ENCODE assay signal across 9 cellular contexts in the genomic region with DNA sequence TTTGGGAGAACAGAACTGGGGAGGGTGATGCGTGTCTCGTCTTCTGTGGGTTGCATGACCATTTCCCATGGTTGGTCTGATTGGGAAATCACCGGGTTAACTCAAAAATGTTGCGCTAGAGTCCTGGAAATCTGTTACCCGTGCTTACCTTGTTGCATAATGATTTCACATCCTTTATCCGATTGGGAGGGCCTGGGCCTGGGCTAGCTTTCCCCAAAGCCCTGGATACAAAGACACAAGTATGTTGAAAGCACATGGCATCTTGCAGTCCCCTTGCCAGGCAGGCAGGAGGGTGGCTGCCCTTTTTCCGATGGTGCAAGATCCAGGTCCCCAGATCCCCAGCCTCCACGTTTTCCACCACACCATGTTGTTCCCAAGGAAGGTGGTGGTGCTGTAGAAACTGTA. TPM values are rescaled to one million over a fixed set of nuclear protein-coding genes. Genes with fewer than 3 reads are reported as not detected.
A peak's percentile ranks its signal among the peaks of the same experiment; 100 is the strongest.
DNase-seq lines count a peak whose midpoint lies in the region; ATAC-seq and TF ChIP-seq lines count a peak whose summit lies in the region.
"Had no signal": no experiment of that assay in that cellular context is flagged by ENCODE, and none has a peak within 500 bp of the region (broad histone marks: within the 10 kb centered on the region; RNA-seq: fewer than 3 reads in every experiment).

No MANE protein-coding gene starts in this region.

- H3K9me3 Mint-ChIP-seq in activated naive CD8-positive, alpha-beta T cell treated with anti-CD3 and anti-CD28 coated beads, Interleukin-2, amount 10 ng/mL, durations not matched to agents 7 days and 5 days, result peaks cover 4% of the 10 kb centered on the region
- H3K9me3 Mint-ChIP-seq in memory B cell (no peaks in the 10 kb centered on the region), glutamatergic neuron (ENCODE audit: unreplicated experiment) (peaks cover 12% of the 10 kb centered on the region)

- no peaks in the 10 kb centered on the region for H3K4me1 ChIP-seq in HEK293 (ENCODE audit: control insufficient read depth, insufficient read depth, low read length)

- peaks cover 12% of the 10 kb centered on the region for H3K27me3 Mint-ChIP-seq in activated naive CD8-positive, alpha-beta T cell treated with anti-CD3 and anti-CD28 coated beads, Interleukin-2, amount 10 ng/mL, durations not matched to agents 7 days and 5 days
- peaks cover 1% of the 10 kb centered on the region for H3K27me3 Mint-ChIP-seq in memory B cell
- peaks cover 13% of the 10 kb centered on the region for H3K27me3 Mint-ChIP-seq in glutamatergic neuron (ENCODE audit: unreplicated experiment)

- peak overlapping the region; percentile 93 for H3K27ac Mint-ChIP-seq in activated naive CD8-positive, alpha-beta T cell treated with anti-CD3 and anti-CD28 coated beads, Interleukin-2, amount 10 ng/mL, durations not matched to agents 7 days and 5 days
- H3K27ac Mint-ChIP-seq in memory B cell (peak overlapping the region; percentile 70), glutamatergic neuron (ENCODE audit: unreplicated experiment) (no peak overlapping the region)

- POLR2A ChIA-PET in HEK293 (lab: Yijun Ruan, JAX) (no interaction called here), RWPE1 (lab: Yijun Ruan, JAX; ENCODE audit: low non-redundant PET) (no interaction called here)
- POLR2A ChIA-PET in activated naive CD8-positive, alpha-beta T cell treated with anti-CD3 and anti-CD28 coated beads, Interleukin-2, amount 10 ng/mL, durations not matched to agents 7 days and 5 days (lab: Charles Lee), result interaction anchor here (0.5 to 4.9 kb wide), 8 partner anchors 8 to 304 kb away, joined by 3 to 60 read pairs (median 3); a partner anchor contains a TSS

- peaks cover 51% of the 10 kb centered on the region for H3K4me1 Mint-ChIP-seq in activated naive CD8-positive, alpha-beta T cell treated with anti-CD3 and anti-CD28 coated beads, Interleukin-2, amount 10 ng/mL, durations not matched to agents 7 days and 5 days
- H3K4me1 Mint-ChIP-seq in memory B cell, result peaks cover 33% of the 10 kb centered on the region
- peaks cover 2% of the 10 kb centered on the region for H3K4me1 Mint-ChIP-seq in glutamatergic neuron (ENCODE audit: low read depth, unreplicated experiment)

- no peaks in the 10 kb centered on the region for H3K9me3 ChIP-seq in HEK293 (ENCODE audit: control insufficient read depth, insufficient read depth, low read depth, low read length)

- peak overlapping the region; percentile 92 for H3K4me3 Mint-ChIP-seq in activated naive CD8-positive, alpha-beta T cell treated with anti-CD3 and anti-CD28 coated beads, Interleukin-2, amount 10 ng/mL, durations not matched to agents 7 days and 5 days
- H3K4me3 Mint-ChIP-seq in memory B cell (peak overlapping the region; percentile 85), glutamatergic neuron (ENCODE audit: unreplicated experiment) (no peak overlapping the region)

- H3K4me3 ChIP-seq in HEK293 (ENCODE audit: low read depth, low read length), result no peak overlapping the region

- TF ChIP-seq CTCF in HEK293 (tag by site-specific recombination; IDR thresholded peaks at IDR 0.05) (no peak), glutamatergic neuron (IDR thresholded peaks at IDR 0.05; ENCODE audit: partially characterized antibody, unreplicated experiment) (no peak), RWPE1 (conservative IDR thresholded peaks at IDR 0.05; ENCODE audit: low read depth) (no peak), omental fat pad (IDR thresholded peaks at IDR 0.05) (no peak)

- no peak for ATAC-seq in activated naive CD8-positive, alpha-beta T cell treated with anti-CD3 and anti-CD28 coated beads, Interleukin-2, amount 10 ng/mL, durations not matched to agents 7 days and 5 days (ENCODE audit: low read depth)
- ATAC-seq in memory B cell (ENCODE audit: low read depth), result no peak
- no peak for ATAC-seq in omental fat pad (ENCODE audit: low FRiP score)

- DNase-seq in AML-193 (lab: John Stamatoyannopoulos, UW), result peak; percentile 97 to 98
- no peak for DNase-seq in activated naive CD8-positive, alpha-beta T cell treated with anti-CD3 and anti-CD28 coated beads, Interleukin-2, amount 10 ng/mL, durations not matched to agents 7 days and 5 days
- no peak for DNase-seq in memory B cell (ENCODE audit: low spot score in 2 of 2)
- DNase-seq in glutamatergic neuron, result no peak
- DNase-seq in AG20443 (ENCODE audit: low spot score), result no peak
- DNase-seq in RWPE1 (ENCODE audit: low spot score), result no peak
- no peak for DNase-seq in omental fat pad (ENCODE audit: low spot score)

- peaks cover 46% of the 10 kb centered on the region for H3K36me3 Mint-ChIP-seq in activated naive CD8-positive, alpha-beta T cell treated with anti-CD3 and anti-CD28 coated beads, Interleukin-2, amount 10 ng/mL, durations not matched to agents 7 days and 5 days
- no peaks in the 10 kb centered on the region for H3K36me3 Mint-ChIP-seq in memory B cell
- peaks cover 4% of the 10 kb centered on the region for H3K36me3 Mint-ChIP-seq in glutamatergic neuron (ENCODE audit: unreplicated experiment)

- H3K36me3 ChIP-seq in HEK293 (ENCODE audit: control insufficient read depth in 2 of 2, insufficient read depth in 1 of 2, low read length in 2 of 2), result no peaks in the 10 kb centered on the region

- H3K27ac ChIP-seq in HEK293 (ENCODE audit: extremely low read depth, low read depth, low read length) (no peak overlapping the region), RWPE1 (no peak overlapping the region)
- H3K27ac ChIP-seq: C4-2B had no signal

- CTCF ChIA-PET in HEK293 (lab: Yijun Ruan, JAX) (no interaction called here), RWPE1 (lab: Yijun Ruan, JAX) (interaction anchor here (0.7 kb wide), 1 partner anchor 1876 kb away, joined by 3 read pairs; no protein-coding TSS in a partner anchor)

TF ChIP-seq in HEK293, 187 proteins besides CTCF, POLR2A, EP300 and RAD21:
- TF ChIP-seq, protein P1, sequence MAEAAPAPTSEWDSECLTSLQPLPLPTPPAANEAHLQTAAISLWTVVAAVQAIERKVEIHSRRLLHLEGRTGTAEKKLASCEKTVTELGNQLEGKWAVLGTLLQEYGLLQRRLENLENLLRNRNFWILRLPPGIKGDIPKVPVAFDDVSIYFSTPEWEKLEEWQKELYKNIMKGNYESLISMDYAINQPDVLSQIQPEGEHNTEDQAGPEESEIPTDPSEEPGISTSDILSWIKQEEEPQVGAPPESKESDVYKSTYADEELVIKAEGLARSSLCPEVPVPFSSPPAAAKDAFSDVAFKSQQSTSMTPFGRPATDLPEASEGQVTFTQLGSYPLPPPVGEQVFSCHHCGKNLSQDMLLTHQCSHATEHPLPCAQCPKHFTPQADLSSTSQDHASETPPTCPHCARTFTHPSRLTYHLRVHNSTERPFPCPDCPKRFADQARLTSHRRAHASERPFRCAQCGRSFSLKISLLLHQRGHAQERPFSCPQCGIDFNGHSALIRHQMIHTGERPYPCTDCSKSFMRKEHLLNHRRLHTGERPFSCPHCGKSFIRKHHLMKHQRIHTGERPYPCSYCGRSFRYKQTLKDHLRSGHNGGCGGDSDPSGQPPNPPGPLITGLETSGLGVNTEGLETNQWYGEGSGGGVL (tag by site-specific recombination; IDR thresholded peaks at IDR 0.05), result no peak
- TF ChIP-seq ZBTB17 (tag by site-specific recombination; IDR thresholded peaks at IDR 0.05), result 0 out of 2 replicates have a peak, but pooled peaks have one; percentile 10

RNA-seq across cellular contexts. Expression of a gene that starts 0.6 kb away (rescaled TPM):
- total RNA-seq in activated naive CD8-positive, alpha-beta T cell treated with anti-CD3 and anti-CD28 coated beads, Interleukin-2, amount 10 ng/mL, durations not matched to agents 7 days and 5 days, result 10 to 100 TPM; 29.6 to 31.1 TPM
- total RNA-seq in glutamatergic neuron (ENCODE audit: unreplicated experiment) (not detected), omental fat pad (1 to 10 TPM; 3.9 to 9.3 (median 6.6) TPM)

RNA-seq across cellular contexts. Expression of a gene that starts 14.8 kb away (rescaled TPM):
- total RNA-seq in activated naive CD8-positive, alpha-beta T cell treated with anti-CD3 and anti-CD28 coated beads, Interleukin-2, amount 10 ng/mL, durations not matched to agents 7 days and 5 days, result 10 to 100 TPM; 23.7 TPM
- total RNA-seq in glutamatergic neuron (ENCODE audit: unreplicated experiment) (20.6 TPM), omental fat pad (10 to 100 TPM; 18.5 to 35.3 (median 23.6) TPM)

RNA-seq across cellular contexts. Expression of a gene that starts 54.1 kb away (rescaled TPM):
- total RNA-seq in activated naive CD8-positive, alpha-beta T cell treated with anti-CD3 and anti-CD28 coated beads, Interleukin-2, amount 10 ng/mL, durations not matched to agents 7 days and 5 days, result 100 to 1,000 TPM; 183 to 193 TPM
- 48.6 TPM for total RNA-seq in glutamatergic neuron (ENCODE audit: unreplicated experiment)
- total RNA-seq in omental fat pad, result 100 to 1,000 TPM in 3 of 4 donors, 10 to 100 TPM in 1; 75.7 to 114 (median 104) TPM

Comparison
In these comparisons a context has a peak if more than half of its experiments do, and no peak if none do; other contexts are left out.
1. DNase-seq: peak in AML-193 (2 of 2); none in activated naive CD8-positive, alpha-beta T cell treated with anti-CD3 and anti-CD28 coated beads, Interleukin-2, amount 10 ng/mL, durations not matched to agents 7 days and 5 days (single experiment), memory B cell (0 of 2), glutamatergic neuron (single experiment), AG20443 (single experiment), RWPE1 (single experiment) and omental fat pad (single experiment).